In the genomic region with DNA sequence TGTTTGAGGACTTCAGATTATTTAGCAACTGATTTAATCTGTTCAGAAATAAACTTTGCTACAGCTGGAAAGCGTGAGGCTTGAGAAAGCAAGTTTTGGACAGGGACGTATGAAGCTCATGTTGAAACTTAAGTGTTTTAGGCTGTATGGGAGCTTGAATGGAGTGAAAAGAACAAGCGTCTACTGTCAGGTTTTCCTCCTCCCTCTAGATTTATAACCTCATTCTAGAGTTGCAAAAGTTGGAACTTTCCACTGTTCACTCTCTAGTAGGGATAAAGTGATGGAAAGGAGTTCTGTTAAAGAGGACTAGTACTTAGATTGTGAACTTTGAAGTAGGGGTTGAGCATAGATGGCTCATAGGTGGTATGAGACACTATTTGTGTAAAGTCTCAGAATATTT, we compare ENCODE assay signal across 8 cellular contexts. TPM values are rescaled to one million over a fixed set of nuclear protein-coding genes. Genes with fewer than 3 reads are reported as not detected.
A peak's percentile ranks its signal among the peaks of the same experiment; 100 is the strongest.
DNase-seq lines count a peak whose midpoint lies in the region; ATAC-seq and TF ChIP-seq lines count a peak whose summit lies in the region.

No MANE protein-coding gene starts in this region.

- H3K9me3 Mint-ChIP-seq in CD4-positive, alpha-beta memory T cell, result peaks cover 0 to 2% (median 0%) of the 10 kb centered on the region in 8 donors
- no peaks in the 10 kb centered on the region for H3K9me3 Mint-ChIP-seq in brain

- H3K36me3 ChIP-seq in CD4-positive, alpha-beta memory T cell (ENCODE audit: insufficient read depth, low read length), result no peaks in the 10 kb centered on the region
- peaks cover 11% of the 10 kb centered on the region; the same call in 1 of the 2 replicates for H3K36me3 ChIP-seq in KOPT-K1 (ENCODE audit: insufficient read depth, low read length)
- no peaks in the 10 kb centered on the region for H3K36me3 ChIP-seq in upper lobe of right lung

- no peaks in the 10 kb centered on the region for H3K9me3 ChIP-seq in CD4-positive, alpha-beta memory T cell (ENCODE audit: control insufficient read depth in 1 of 2, low read length in 2 of 2)
- H3K9me3 ChIP-seq in KOPT-K1 (ENCODE audit: insufficient read depth, low read length, poor library complexity, severe bottlenecking) (no peaks in the 10 kb centered on the region), upper lobe of right lung (no peaks in the 10 kb centered on the region)

- POLR2A ChIA-PET in CD4-positive, alpha-beta memory T cell (lab: Charles Lee; ENCODE audit: partially characterized antibody), result interaction anchor here (1.0 to 4.4 kb wide), 4 partner anchors 46 to 168 kb away, joined by 3 to 28 read pairs (median 11); partner anchors contain the start of genes FKBP3, KLHL28, MIS18BP1 and TOGARAM1

- peaks cover 63% of the 10 kb centered on the region for H3K4me1 ChIP-seq in CD4-positive, alpha-beta memory T cell (ENCODE audit: insufficient read depth, low read length)
- H3K4me1 ChIP-seq in upper lobe of right lung, result peaks cover 28% of the 10 kb centered on the region

- peak overlapping the region; percentile 95 to 99 (median 97) for H3K4me3 Mint-ChIP-seq in CD4-positive, alpha-beta memory T cell
- peak overlapping the region; percentile 98 to 100 (median 99) for H3K4me3 Mint-ChIP-seq in brain

- H3K4me1 Mint-ChIP-seq in CD4-positive, alpha-beta memory T cell, result peaks cover 42 to 68% (median 56%) of the 10 kb centered on the region in 4 donors
- peaks cover 66% of the 10 kb centered on the region for H3K4me1 Mint-ChIP-seq in brain

- CTCF ChIA-PET in CD4-positive, alpha-beta memory T cell (lab: Charles Lee; ENCODE audit: partially characterized antibody), result no interaction called here

- peak in 1 of 5 donors; percentile 4 for DNase-seq in CD4-positive, alpha-beta memory T cell
- DNase-seq in lung microvascular endothelial cell (ENCODE audit: low read depth in 2 of 2), result peak; percentile 22 to 31
- no peak for DNase-seq in upper lobe of right lung
- DNase-seq in superior temporal gyrus (ENCODE audit: extremely low spot score), result no peak
- DNase-seq in stimulated activated CD4-positive, alpha-beta T cell treated with anti-CD3 and anti-CD28 coated beads, Interleukin-4, amount 100 ng/mL, for 1 hour, result no peak

- H3K27me3 Mint-ChIP-seq in CD4-positive, alpha-beta memory T cell, result no peaks in the 10 kb centered on the region
- H3K27me3 Mint-ChIP-seq in brain, result peaks cover 5% of the 10 kb centered on the region

- H3K27me3 ChIP-seq in CD4-positive, alpha-beta memory T cell (ENCODE audit: insufficient read depth, low read length), result no peaks in the 10 kb centered on the region
- H3K27me3 ChIP-seq in upper lobe of right lung, result no peaks in the 10 kb centered on the region

- intact Hi-C loops in CD4-positive, alpha-beta memory T cell (cut with micrococcal nuclease), result loop anchor here (2.0 kb wide), 1 partner anchor 18 kb away; no protein-coding TSS in a partner anchor
- intact Hi-C loops in upper lobe of right lung (cut with DNase I), result no loop called here

- TF ChIP-seq CTCF in brain (conservative IDR thresholded peaks at IDR 0.05), result no peak
- no peak for TF ChIP-seq CTCF in upper lobe of right lung (IDR thresholded peaks at IDR 0.05)

- H3K4me3 ChIP-seq in CD4-positive, alpha-beta memory T cell (ENCODE audit: low read length in 2 of 2), result peak overlapping the region; percentile 64 to 98
- peak overlapping the region; percentile 75 for H3K4me3 ChIP-seq in upper lobe of right lung

- no peak for ATAC-seq in upper lobe of right lung
- ATAC-seq in HG02763 (IDR thresholded peaks at IDR 0.05; ENCODE audit: unreplicated experiment), result no peak

- peak overlapping the region; percentile 92 to 97 (median 95) for H3K27ac Mint-ChIP-seq in CD4-positive, alpha-beta memory T cell
- H3K27ac Mint-ChIP-seq in brain, result peak overlapping the region; percentile 72 to 99 (median 97)

- H3K36me3 Mint-ChIP-seq in CD4-positive, alpha-beta memory T cell, result peaks cover 0 to 9% of the 10 kb centered on the region in 2 donors
- H3K36me3 Mint-ChIP-seq in brain, result peaks cover 17% of the 10 kb centered on the region

- H3K27ac ChIP-seq in CD4-positive, alpha-beta memory T cell (ENCODE audit: low read depth, low read length), result peak overlapping the region; percentile 86
- peak overlapping the region; percentile 79 for H3K27ac ChIP-seq in KOPT-K1 (ENCODE audit: low read depth, low read length, poor library complexity, severe bottlenecking)
- peak overlapping the region; percentile 85 for H3K27ac ChIP-seq in upper lobe of right lung

RNA-seq across cellular contexts. Expression of gene PRPF39, which starts 1.1 kb away (rescaled TPM):
- 10 to 100 TPM; 80.7 to 85.6 TPM for total RNA-seq in CD4-positive, alpha-beta memory T cell
- polyA plus RNA-seq in CD4-positive, alpha-beta memory T cell, result 10 to 100 TPM in 1 of 2 donors, 1 to 10 TPM in 1; 8.1 to 12.1 TPM
- 3.5 TPM for polyA plus RNA-seq in brain (ENCODE audit: insufficient read depth, low read depth, low replicate concordance)
- total RNA-seq in lung microvascular endothelial cell, result 12.6 and 17.7 TPM in 2 replicates
- total RNA-seq in upper lobe of right lung, result 31.3 TPM

RNA-seq across cellular contexts. Expression of gene FKBP3, which starts 49.3 kb away (rescaled TPM):
- total RNA-seq in CD4-positive, alpha-beta memory T cell, result 10 to 100 TPM; 57.0 to 64.7 TPM
- 100 to 1,000 TPM in 1 of 2 donors, 10 to 100 TPM in 1; 61.9 to 101 TPM for polyA plus RNA-seq in CD4-positive, alpha-beta memory T cell
- 76.2 TPM for polyA plus RNA-seq in brain (ENCODE audit: insufficient read depth, low read depth, low replicate concordance)
- total RNA-seq in lung microvascular endothelial cell (19.8 and 20.0 TPM in 2 replicates), upper lobe of right lung (33.0 TPM)

RNA-seq across cellular contexts. Expression of gene FANCM, which starts 50.7 kb away (rescaled TPM):
- total RNA-seq in CD4-positive, alpha-beta memory T cell, result 1 to 10 TPM; 7.8 to 8.6 TPM
- 1 to 10 TPM; 2.1 to 5.8 TPM for polyA plus RNA-seq in CD4-positive, alpha-beta memory T cell
- 1.6 TPM for polyA plus RNA-seq in brain (ENCODE audit: insufficient read depth, low read depth, low replicate concordance)
- 6.3 and 6.5 TPM in 2 replicates for total RNA-seq in lung microvascular endothelial cell
- total RNA-seq in upper lobe of right lung, result 3.1 TPM

Comparison
In these comparisons a context has a peak if more than half of its experiments do, and no peak if none do; other contexts are left out.
1. DNase-seq: peak in lung microvascular endothelial cell (2 of 2); none in upper lobe of right lung (single experiment), superior temporal gyrus (single experiment) and stimulated activated CD4-positive, alpha-beta T cell treated with anti-CD3 and anti-CD28 coated beads, Interleukin-4, amount 100 ng/mL, for 1 hour (single experiment).
2. Peak in every context shown above with its lines, with median percentiles within 50 percentile points of each other: H3K27ac ChIP-seq.